Comparison of ENCODE assay signal across 7 cellular contexts in the genomic region with DNA sequence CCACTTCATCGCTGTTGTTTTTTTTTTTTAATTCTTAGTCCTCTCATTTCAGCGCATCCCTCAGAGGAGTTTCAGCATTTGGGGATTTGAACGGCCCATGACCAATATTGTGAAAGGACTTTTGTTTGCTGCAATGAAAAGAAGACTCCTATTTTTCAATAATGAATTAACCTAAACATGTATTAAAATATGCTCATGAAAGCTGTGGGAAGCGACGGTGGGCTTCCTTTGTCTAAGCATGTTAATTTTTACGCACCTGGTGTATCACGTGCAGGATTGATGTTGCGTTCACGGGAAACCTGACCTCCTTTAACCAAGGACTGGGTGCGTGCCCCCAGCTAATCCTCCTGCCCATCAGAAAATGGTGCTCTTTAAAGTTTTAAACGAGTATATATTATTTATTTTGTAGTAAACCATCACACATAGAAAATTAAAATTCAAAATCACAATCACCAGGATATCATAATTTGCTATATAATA.
DNase-seq lines count a peak whose midpoint lies in the region; ATAC-seq and TF ChIP-seq lines count a peak whose summit lies in the region.

No MANE protein-coding gene starts in this region.

- no peaks in the 10 kb centered on the region for H3K4me1 ChIP-seq in OCI-LY3 (ENCODE audit: low read length)

- peak overlapping the region; percentile 82 for H3K4me3 ChIP-seq in OCI-LY3 (ENCODE audit: low read length)
- H3K4me3 ChIP-seq in fibroblast of pulmonary artery (replicated peaks; ENCODE audit: low read depth, low read length) = peak overlapping the region; percentile 78
- peak overlapping the region; percentile 54 to 85 (median 74) for H3K4me3 ChIP-seq in skin epidermis

- H2AFZ ChIP-seq in OCI-LY3 (ENCODE audit: low read depth, low read length) = no peak overlapping the region; the same call in 1 of the 2 replicates

- H3K36me3 ChIP-seq in OCI-LY3 (replicated peaks; ENCODE audit: low read depth, low read length) = no peaks in the 10 kb centered on the region

- no peaks in the 10 kb centered on the region for H3K79me2 ChIP-seq in OCI-LY3 (ENCODE audit: low read length)

- H3K9ac ChIP-seq in OCI-LY3 (ENCODE audit: low read length) = peak overlapping the region; percentile 66

- TF ChIP-seq CTCF in GM20000 (IDR thresholded peaks at IDR 0.05; ENCODE audit: extremely low read depth, missing control alignments) (no peak), OCI-LY3 (IDR thresholded peaks at IDR 0.05; ENCODE audit: low read depth, low read length) (no peak), fibroblast of pulmonary artery (IDR thresholded peaks at IDR 0.05; ENCODE audit: low read length, missing control alignments) (no peak)

- DNase-seq in GM20000 (ENCODE audit: low spot score) = peak; percentile 23
- no peak for DNase-seq in fibroblast of pulmonary artery (ENCODE audit: low read depth)
- no peak for DNase-seq in NCI-H2029 treated with DMSO at 0.1 percent for 48 hours (lab: John Stamatoyannopoulos, UW)
- DNase-seq in HuH-7 (ENCODE audit: low spot score) = no peak

- H3K27me3 ChIP-seq in OCI-LY3 (ENCODE audit: low read depth, low read length) = no peaks in the 10 kb centered on the region

- H3K27ac ChIP-seq in OCI-LY3 (ENCODE audit: low read length) (no peak overlapping the region), skin epidermis (peak overlapping the region in 9 of 21 experiments; percentile 42 to 81 (median 60))

- peak overlapping the region; percentile 73 for H3K4me2 ChIP-seq in OCI-LY3 (ENCODE audit: low read length)

- no peaks in the 10 kb centered on the region for H4K20me1 ChIP-seq in OCI-LY3 (ENCODE audit: insufficient read depth, low read length)

- ATAC-seq in HG02610 (IDR thresholded peaks at IDR 0.05; ENCODE audit: unreplicated experiment) = no peak

- no peaks in the 10 kb centered on the region for H3K9me3 ChIP-seq in OCI-LY3 (ENCODE audit: insufficient read depth, low read length)
